In the genomic region with DNA sequence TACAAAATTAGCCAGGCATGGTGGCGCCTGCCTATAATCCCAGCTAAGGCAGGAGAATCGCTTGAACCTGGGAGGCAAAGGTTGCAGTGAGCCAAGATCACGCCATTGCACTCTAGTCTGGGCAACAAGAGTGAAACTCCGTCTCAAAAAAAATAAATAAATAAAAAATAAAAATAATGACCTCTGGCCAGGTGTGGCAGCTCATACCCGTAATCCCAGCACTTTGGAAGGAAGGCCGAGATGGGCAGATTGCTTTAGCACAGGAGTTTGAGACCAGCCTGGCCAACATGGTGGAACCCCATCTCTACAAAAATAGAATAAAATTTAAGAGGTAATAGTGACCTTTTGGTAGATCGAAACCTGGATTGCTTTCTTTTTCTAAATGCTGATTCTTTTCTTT, we compare ENCODE assay signal across 7 cellular contexts. TPM values are rescaled to one million over a fixed set of nuclear protein-coding genes. Genes with fewer than 3 reads are reported as not detected.
A peak's percentile ranks its signal among the peaks of the same experiment; 100 is the strongest.
DNase-seq lines count a peak whose midpoint lies in the region; FAIRE-seq and TF ChIP-seq lines count a peak whose summit lies in the region.
"Not testable (repeated sequence)": the region's sequence is repeated elsewhere in the genome, so short reads cannot be mapped to it uniquely, and the experiment has no call there.

No MANE protein-coding gene starts in this region.

- WGBS in small intestine, 3 donors = 29 to 74% (median 44%) methylated on average over 7 of the region's 7 CpGs

- DNase-seq in Peyer's patch; cardiac muscle cell (ENCODE audit: low read depth in 1 of 2, low spot score in 1 of 2); right atrium auricular region (ENCODE audit: low spot score); tibial artery: not testable (repeated sequence)
- peak; percentile 80 for DNase-seq in small intestine

- not testable (repeated sequence) for TF ChIP-seq POLR2A in Peyer's patch (IDR thresholded peaks at IDR 0.05)

- peaks cover 0 to 42% (median 0%) of the 10 kb centered on the region in 3 donors for H3K36me3 ChIP-seq in Peyer's patch
- H3K36me3 ChIP-seq in duodenal mucosa (ENCODE audit: control insufficient read depth in 1 of 2, insufficient read depth in 2 of 2, low read length in 2 of 2) = peaks cover 14 to 51% of the 10 kb centered on the region in 2 donors
- H3K36me3 ChIP-seq in cardiac muscle cell; small intestine (ENCODE audit: control insufficient read depth in 2 of 2, insufficient read depth in 2 of 2, low read length in 2 of 2): not testable (repeated sequence)
- H3K36me3 ChIP-seq in right atrium auricular region = peaks cover 21% of the 10 kb centered on the region
- H3K36me3 ChIP-seq in muscle layer of duodenum (ENCODE audit: control insufficient read depth in 1 of 2, insufficient read depth in 2 of 2, low read length in 2 of 2) = peaks cover 7 to 17% of the 10 kb centered on the region in 2 donors
- H3K36me3 ChIP-seq in tibial artery = peaks cover 22 to 59% (median 27%) of the 10 kb centered on the region in 3 donors

- H3K27ac ChIP-seq in Peyer's patch (peak overlapping the region in 3 of 4 donors; percentile 32 to 85 (median 69)), duodenal mucosa (ENCODE audit: low read depth, low read length) (peak overlapping the region; percentile 32), cardiac muscle cell (peak overlapping the region; percentile 95), right atrium auricular region (peak overlapping the region; percentile 78 to 86), muscle layer of duodenum (ENCODE audit: low read length) (peak overlapping the region; percentile 23), small intestine (ENCODE audit: low read depth in 1 of 2, low read length in 1 of 2) (peak overlapping the region; percentile 56 to 84), tibial artery (peak overlapping the region; percentile 62 to 82)

- H3K9ac ChIP-seq in duodenal mucosa (ENCODE audit: low read depth in 1 of 2, low read length in 2 of 2) = not testable (repeated sequence)

- H3K9me3 ChIP-seq in Peyer's patch; duodenal mucosa (ENCODE audit: control insufficient read depth in 1 of 2, low read length in 2 of 2); cardiac muscle cell (ENCODE audit: low read depth); right atrium auricular region; muscle layer of duodenum (ENCODE audit: control insufficient read depth in 1 of 2, low read length in 2 of 2); small intestine (ENCODE audit: control insufficient read depth, low read depth); tibial artery: not testable (repeated sequence)

- H3K27me3 ChIP-seq in Peyer's patch; duodenal mucosa (ENCODE audit: control insufficient read depth in 1 of 2, insufficient read depth in 2 of 2, low read length in 2 of 2); cardiac muscle cell; right atrium auricular region; muscle layer of duodenum (ENCODE audit: low read depth, low read length); small intestine (ENCODE audit: control insufficient read depth in 2 of 2, insufficient read depth in 2 of 2, low read length in 2 of 2); tibial artery: not testable (repeated sequence)

- peaks cover 0 to 39% (median 4%) of the 10 kb centered on the region in 4 donors for H3K4me1 ChIP-seq in Peyer's patch
- H3K4me1 ChIP-seq in duodenal mucosa (ENCODE audit: control insufficient read depth in 1 of 2, insufficient read depth in 2 of 2, low read length in 2 of 2) = peaks cover 23 to 25% of the 10 kb centered on the region in 2 donors
- peaks cover 20% of the 10 kb centered on the region for H3K4me1 ChIP-seq in cardiac muscle cell (ENCODE audit: low read depth)
- H3K4me1 ChIP-seq in right atrium auricular region = peaks cover 0 to 48% of the 10 kb centered on the region in 2 donors
- H3K4me1 ChIP-seq in muscle layer of duodenum (ENCODE audit: control insufficient read depth in 1 of 2, insufficient read depth in 2 of 2, low read length in 2 of 2) = peaks cover 3 to 19% of the 10 kb centered on the region in 2 donors
- H3K4me1 ChIP-seq in small intestine (ENCODE audit: control insufficient read depth in 2 of 2, insufficient read depth in 1 of 2, low read depth in 1 of 2, low read length in 1 of 2) = peaks cover 11 to 13% of the 10 kb centered on the region in 2 donors
- H3K4me1 ChIP-seq in tibial artery = peaks cover 0 to 37% (median 23%) of the 10 kb centered on the region in 4 donors

- not testable (repeated sequence) for TF ChIP-seq CTCF in Peyer's patch (IDR thresholded peaks at IDR 0.05); cardiac muscle cell (IDR thresholded peaks at IDR 0.05; ENCODE audit: low read depth, low read length); right atrium auricular region (IDR thresholded peaks at IDR 0.05); tibial artery (IDR thresholded peaks at IDR 0.05)

- intact Hi-C loops in tibial artery (cut with DNase I; ENCODE audit: low total_unique reads) = not testable (repeated sequence)

- not testable (repeated sequence) for FAIRE-seq in small intestine (lab: Jason Lieb, UNC)

- not testable (repeated sequence) for H3K4me3 ChIP-seq in Peyer's patch; duodenal mucosa (ENCODE audit: low read depth in 1 of 2, low read length in 2 of 2); cardiac muscle cell; right atrium auricular region; muscle layer of duodenum (ENCODE audit: low read depth in 1 of 2, low read length in 2 of 2); small intestine (ENCODE audit: low read depth in 1 of 2, low read length in 2 of 2); tibial artery

RNA-seq across cellular contexts. Expression of a gene that starts 60.0 kb away (rescaled TPM):
- total RNA-seq in Peyer's patch = 100 to 1,000 TPM; 130 to 282 (median 156) TPM
- 83.2 and 118 TPM in 2 replicates for total RNA-seq in cardiac muscle cell
- polyA plus RNA-seq in cardiac muscle cell = 41.9 and 57.7 TPM in 2 replicates
- total RNA-seq in right atrium auricular region = 10 to 100 TPM; 81.1 to 95.2 TPM
- polyA plus RNA-seq in small intestine = 10 to 100 TPM; 30.5 to 39.4 (median 38.7) TPM

Comparison
In these comparisons a context has a peak if more than half of its experiments do, and no peak if none do; other contexts are left out.
1. H3K27ac ChIP-seq: peak in every context shown above with its lines; median percentile 95 in cardiac muscle cell; 82 in right atrium auricular region; 72 in tibial artery; 70 in small intestine; 69 in Peyer's patch; 32 in duodenal mucosa; 23 in muscle layer of duodenum.